10 cellular contexts compared by ENCODE assay signal in the genomic region with DNA sequence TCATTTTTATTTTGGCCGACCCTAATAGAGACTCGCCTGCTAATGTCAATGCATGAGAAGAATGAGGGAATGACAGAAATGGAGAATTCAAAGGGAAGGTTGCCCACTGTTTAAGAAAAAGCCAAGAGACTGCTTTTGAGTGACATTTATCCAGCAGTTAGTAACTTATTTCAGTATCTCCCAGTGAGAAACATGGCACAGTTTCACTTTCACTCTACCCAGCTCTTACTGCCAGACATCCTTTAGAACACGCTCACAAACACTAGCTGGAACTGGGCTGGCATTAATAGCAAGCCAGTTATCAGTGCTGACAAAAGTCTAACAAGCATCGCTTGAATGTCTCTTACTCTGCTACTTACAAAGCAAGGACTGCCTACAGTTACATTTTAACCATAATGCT. TPM values are rescaled to one million over a fixed set of nuclear protein-coding genes. Genes with fewer than 3 reads are reported as not detected.
DNase-seq lines count a peak whose midpoint lies in the region; ATAC-seq and TF ChIP-seq lines count a peak whose summit lies in the region.
"Had no signal": no experiment of that assay in that cellular context is flagged by ENCODE, and none has a peak within 500 bp of the region (broad histone marks: within the 10 kb centered on the region; RNA-seq: fewer than 3 reads in every experiment).

No MANE protein-coding gene starts in this region.

- peak; percentile 92 for ATAC-seq in CD8-positive, alpha-beta T cell
- ATAC-seq in central memory CD8-positive, alpha-beta T cell (replicated peaks; ENCODE audit: extremely low read depth, poor library complexity, severe bottlenecking), result peak; percentile 98
- peak; percentile 61 to 75 for ATAC-seq in naive B cell (ENCODE audit: low read depth in 2 of 2)

- H3K4me2 ChIP-seq in neural progenitor cell, result no peak overlapping the region

- H3K27me3 Mint-ChIP-seq in CD8-positive, alpha-beta T cell (ENCODE audit: low read depth), result no peaks in the 10 kb centered on the region
- no peaks in the 10 kb centered on the region for H3K27me3 Mint-ChIP-seq in central memory CD8-positive, alpha-beta T cell
- no peaks in the 10 kb centered on the region for H3K27me3 Mint-ChIP-seq in naive B cell
- H3K27me3 Mint-ChIP-seq in neural progenitor cell (ENCODE audit: insufficient read depth, low read depth), result no peaks in the 10 kb centered on the region

- CTCF ChIA-PET in CD8-positive, alpha-beta T cell (lab: Charles Lee), result interaction anchor here (1.3 kb wide), 1 partner anchor 83 kb away, joined by 4 read pairs; no protein-coding TSS in a partner anchor

- H3K36me3 Mint-ChIP-seq in CD8-positive, alpha-beta T cell, result peaks cover 38% of the 10 kb centered on the region
- H3K36me3 Mint-ChIP-seq in central memory CD8-positive, alpha-beta T cell (ENCODE audit: insufficient read depth), result peaks cover 32% of the 10 kb centered on the region
- H3K36me3 Mint-ChIP-seq in naive B cell (no peaks in the 10 kb centered on the region), neural progenitor cell (peaks cover 13% of the 10 kb centered on the region)

- peaks cover 46% of the 10 kb centered on the region for H3K4me1 Mint-ChIP-seq in CD8-positive, alpha-beta T cell (ENCODE audit: low read depth)
- H3K4me1 Mint-ChIP-seq in central memory CD8-positive, alpha-beta T cell, result peaks cover 21% of the 10 kb centered on the region
- H3K4me1 Mint-ChIP-seq in naive B cell (peaks cover 10 to 39% (median 29%) of the 10 kb centered on the region in 3 donors), neural progenitor cell (peaks cover 3% of the 10 kb centered on the region)

- no peak overlapping the region for H2AFZ ChIP-seq in neural progenitor cell (replicated peaks)

- intact Hi-C loops in CD8-positive, alpha-beta T cell (cut with DNase I, micrococcal nuclease), result loop anchor here in 1 of 2 experiments (10.0 kb wide), 1 partner anchor 232 kb away; no protein-coding TSS in a partner anchor

- H3K79me2 ChIP-seq in neural progenitor cell (ENCODE audit: low read depth), result peaks cover 64% of the 10 kb centered on the region

- peak in 1 of 7 experiments; percentile 35 for DNase-seq in CD8-positive, alpha-beta T cell
- DNase-seq in M059J (ENCODE audit: low read depth) (peak; percentile 44), naive B cell (no peak), NCI-H1436 treated with DMSO at 0.1 percent for 48 hours (lab: John Stamatoyannopoulos, UW) (no peak), neural progenitor cell (ENCODE audit: low spot score) (no peak), HAP-1 (ENCODE audit: low spot score in 2 of 2) (no peak), NCI-H748 (lab: John Stamatoyannopoulos, UW; ENCODE audit: unreplicated experiment) (no peak)
- no peak for DNase-seq in central memory CD8-positive, alpha-beta T cell (ENCODE audit: low spot score in 2 of 2)
- DNase-seq: GDM1, hippocampal formation had no signal

- peak overlapping the region; percentile 81 for H3K4me3 Mint-ChIP-seq in CD8-positive, alpha-beta T cell
- H3K4me3 Mint-ChIP-seq in central memory CD8-positive, alpha-beta T cell, result peak overlapping the region; percentile 74
- H3K4me3 Mint-ChIP-seq in naive B cell (peak overlapping the region in 3 of 8 donors; percentile 10 to 34 (median 12)), neural progenitor cell (no peak overlapping the region)

- peaks cover 22% of the 10 kb centered on the region for H3K4me1 ChIP-seq in CD8-positive, alpha-beta T cell (ENCODE audit: insufficient read depth, low read length)
- H3K4me1 ChIP-seq in neural progenitor cell, result peaks cover 11% of the 10 kb centered on the region
- H3K4me1 ChIP-seq in HAP-1, result peaks cover 16% of the 10 kb centered on the region

- no peaks in the 10 kb centered on the region for H3K9me3 ChIP-seq in CD8-positive, alpha-beta T cell (ENCODE audit: low read length)
- H3K9me3 ChIP-seq in neural progenitor cell (ENCODE audit: low read depth) (no peaks in the 10 kb centered on the region), HAP-1 (no peaks in the 10 kb centered on the region)

- H3K4me3 ChIP-seq in CD8-positive, alpha-beta T cell (ENCODE audit: low read depth, low read length), result peak overlapping the region; percentile 28
- no peak overlapping the region for H3K4me3 ChIP-seq in neural progenitor cell
- H3K4me3 ChIP-seq in HAP-1, result no peak overlapping the region

- H3K27ac Mint-ChIP-seq in CD8-positive, alpha-beta T cell, result peak overlapping the region; percentile 93
- peak overlapping the region; percentile 90 for H3K27ac Mint-ChIP-seq in central memory CD8-positive, alpha-beta T cell (ENCODE audit: low read depth)
- peak overlapping the region in 4 of 6 donors; percentile 1 to 82 (median 42) for H3K27ac Mint-ChIP-seq in naive B cell
- no peak overlapping the region for H3K27ac Mint-ChIP-seq in neural progenitor cell

- H3K27ac ChIP-seq in CD8-positive, alpha-beta T cell (ENCODE audit: low read depth, low read length), result peak overlapping the region; percentile 13
- H3K27ac ChIP-seq in neural progenitor cell, result no peak overlapping the region

- H3K36me3 ChIP-seq in CD8-positive, alpha-beta T cell (ENCODE audit: insufficient read depth, low read length), result no peaks in the 10 kb centered on the region
- peaks cover 11% of the 10 kb centered on the region for H3K36me3 ChIP-seq in neural progenitor cell
- peaks cover 5% of the 10 kb centered on the region for H3K36me3 ChIP-seq in HAP-1 (replicated peaks)

- H3K27me3 ChIP-seq in CD8-positive, alpha-beta T cell (ENCODE audit: insufficient read depth, low read length), result no peaks in the 10 kb centered on the region
- H3K27me3 ChIP-seq in neural progenitor cell, result no peaks in the 10 kb centered on the region
- no peaks in the 10 kb centered on the region for H3K27me3 ChIP-seq in HAP-1 (ENCODE audit: low read depth)

- H3K9me3 Mint-ChIP-seq in CD8-positive, alpha-beta T cell, result no peaks in the 10 kb centered on the region
- no peaks in the 10 kb centered on the region for H3K9me3 Mint-ChIP-seq in central memory CD8-positive, alpha-beta T cell
- H3K9me3 Mint-ChIP-seq in naive B cell, result no peaks in the 10 kb centered on the region
- H3K9me3 Mint-ChIP-seq in neural progenitor cell, result no peaks in the 10 kb centered on the region

- H4K20me1 ChIP-seq in neural progenitor cell (ENCODE audit: low read depth), result peaks cover 23% of the 10 kb centered on the region

- no peak for TF ChIP-seq CTCF in CD8-positive, alpha-beta T cell (IDR thresholded peaks at IDR 0.05)
- TF ChIP-seq CTCF in neural progenitor cell (IDR thresholded peaks at IDR 0.05), result no peak

- in situ Hi-C loops in HAP-1 (cut with MboI; ENCODE audit: low sequenced_read_pairs), result no loop called here

- H3K9ac ChIP-seq in neural progenitor cell, result no peak overlapping the region

- POLR2A ChIA-PET in CD8-positive, alpha-beta T cell (lab: Charles Lee), result interaction anchor here (1.1 kb wide), 1 partner anchor 12 kb away, joined by 7 read pairs; no protein-coding TSS in a partner anchor

- H3F3A ChIP-seq in neural progenitor cell (ENCODE audit: low read depth), result peaks cover 15% of the 10 kb centered on the region

RNA-seq across cellular contexts. Expression of a gene that starts 8.5 kb away (rescaled TPM):
- total RNA-seq in CD8-positive, alpha-beta T cell, result 10 to 100 TPM; 18.2 to 21.3 TPM
- total RNA-seq in M059J (2014; rRNA removed; shearing (Covaris generic)), result 30.7 and 42.8 TPM in 2 replicates
- polyA plus RNA-seq in naive B cell (ENCODE audit: low read depth in 6 of 6), result 10 to 100 TPM; 36.2 to 72.9 (median 64.0) TPM
- total RNA-seq in neural progenitor cell (ENCODE audit: low replicate concordance), result 52.5 and 65.1 TPM in 2 replicates

RNA-seq across cellular contexts. Expression of a gene that starts 8.9 kb away (rescaled TPM):
- total RNA-seq in CD8-positive, alpha-beta T cell, result 100 to 1,000 TPM; 153 to 156 TPM
- total RNA-seq in M059J (2014; rRNA removed; shearing (Covaris generic)), result 12.8 and 17.0 TPM in 2 replicates
- 100 to 1,000 TPM in 1 of 6 donors, 10 to 100 TPM in 5; 22.5 to 100 (median 59.7) TPM for polyA plus RNA-seq in naive B cell (ENCODE audit: low read depth in 6 of 6)
- 38.5 and 65.8 TPM in 2 replicates for total RNA-seq in neural progenitor cell (ENCODE audit: low replicate concordance)

RNA-seq across cellular contexts. Expression of a gene that starts 30.3 kb away (rescaled TPM):
- 1 to 10 TPM; 6.0 to 7.1 TPM for total RNA-seq in CD8-positive, alpha-beta T cell
- 20.8 and 30.3 TPM in 2 replicates for total RNA-seq in M059J (2014; rRNA removed; shearing (Covaris generic))
- polyA plus RNA-seq in naive B cell (ENCODE audit: low read depth in 6 of 6), result 10 to 100 TPM in 5 of 6 donors, 1 to 10 TPM in 1; 8.5 to 23.7 (median 13.3) TPM
- 29.8 and 41.3 TPM in 2 replicates for total RNA-seq in neural progenitor cell (ENCODE audit: low replicate concordance)
